ENCODE assay signal across 8 cellular contexts in genomic region chrX:153969904-153970397, GRCh38. TPM values are rescaled to one million over a fixed set of nuclear protein-coding genes. Genes with fewer than 3 reads are reported as not detected.
DNase-seq lines count a peak whose midpoint lies in the region; ATAC-seq, FAIRE-seq and TF ChIP-seq lines count a peak whose summit lies in the region.

No MANE protein-coding gene starts in this region.

- POLR2A ChIA-PET in Caco-2 (lab: Charles Lee): no interaction called here

- CTCF ChIA-PET in Caco-2 (lab: Charles Lee): no interaction called here

- no peak for DNase-seq in Caco-2
- peak; percentile 65 for DNase-seq in NCI-H1105 treated with DMSO at 0.1 percent for 48 hours (lab: John Stamatoyannopoulos, UW)
- DNase-seq in bronchial epithelial cell (ENCODE audit: low read depth): no peak
- DNase-seq in lower lobe of right lung: no peak
- DNase-seq in NCI-H226: no peak

- no peaks in the 10 kb centered on the region for H3K9me3 Mint-ChIP-seq in Caco-2 (ENCODE audit: unreplicated experiment)

- H3K4me3 ChIP-seq in Caco-2 (ENCODE audit: low read depth, low read length) (peak overlapping the region; percentile 73), bronchial epithelial cell (ENCODE audit: low read depth, low read length) (peak overlapping the region; percentile 80), lower lobe of right lung (peak overlapping the region; percentile 74), thymus (ENCODE audit: low read length) (peak overlapping the region; percentile 62)

- ATAC-seq in lower lobe of right lung: no peak
- no peak for ATAC-seq in HG03565 (IDR thresholded peaks at IDR 0.05; ENCODE audit: unreplicated experiment)
- ATAC-seq in HG03460 (IDR thresholded peaks at IDR 0.05; ENCODE audit: unreplicated experiment): no peak

- BruUV-seq in Caco-2 (replicated peaks; lab: Mats Ljungman, UMichigan): no TSS peak

- FAIRE-seq in bronchial epithelial cell (lab: Jason Lieb, UNC): no peak

- WGBS in thymus: under 1% methylated on average over 28 of the region's 28 CpGs

- H3K4me1 ChIP-seq in Caco-2: 0 out of 2 replicates have a peak, but pooled peaks cover 8% of the 10 kb centered on the region
- peaks cover 50% of the 10 kb centered on the region for H3K4me1 ChIP-seq in lower lobe of right lung
- H3K4me1 ChIP-seq in thymus (ENCODE audit: control insufficient read depth, insufficient read depth, low read length): peaks cover 30% of the 10 kb centered on the region

- TF ChIP-seq CTCF in Caco-2 (IDR thresholded peaks at IDR 0.05; ENCODE audit: insufficient read depth in 1 of 2, low read depth in 1 of 2, low read length in 1 of 2, severe bottlenecking in 1 of 2, unreplicated experiment in 1 of 2): no peak
- no peak for TF ChIP-seq CTCF in bronchial epithelial cell (IDR thresholded peaks at IDR 0.05; ENCODE audit: insufficient read depth, low read length, severe bottlenecking)
- TF ChIP-seq CTCF in lower lobe of right lung (IDR thresholded peaks at IDR 0.05): no peak

- H3K27me3 ChIP-seq in Caco-2 (replicated peaks; ENCODE audit: control insufficient read depth, insufficient read depth, low read length): no peaks in the 10 kb centered on the region
- H3K27me3 ChIP-seq in bronchial epithelial cell (ENCODE audit: control insufficient read depth, insufficient read depth, low read length): no peaks in the 10 kb centered on the region
- no peaks in the 10 kb centered on the region for H3K27me3 ChIP-seq in lower lobe of right lung (ENCODE audit: low read depth)
- H3K27me3 ChIP-seq in thymus (ENCODE audit: control insufficient read depth, insufficient read depth): no peaks in the 10 kb centered on the region

- peaks cover 8% of the 10 kb centered on the region for H3K4me1 Mint-ChIP-seq in Caco-2 (ENCODE audit: low read depth, unreplicated experiment)

- peak overlapping the region; percentile 67 for H3K27ac Mint-ChIP-seq in Caco-2 (ENCODE audit: unreplicated experiment)

- intact Hi-C loops in Caco-2 (cut with micrococcal nuclease; ENCODE audit: unreplicated experiment): loop anchor here (10.0 kb wide), 1 partner anchor 405 kb away; the partner anchor contains the start of genes EMD and FLNA
- intact Hi-C loops in lower lobe of right lung (cut with DNase I): no loop called here

- peaks cover 35% of the 10 kb centered on the region for H3K36me3 Mint-ChIP-seq in Caco-2 (ENCODE audit: insufficient read depth, unreplicated experiment)

- H3K4me3 Mint-ChIP-seq in Caco-2 (ENCODE audit: unreplicated experiment): peak overlapping the region; percentile 98

- H3K27me3 Mint-ChIP-seq in Caco-2 (ENCODE audit: insufficient read depth, unreplicated experiment): no peaks in the 10 kb centered on the region

- H3K27ac ChIP-seq in lower lobe of right lung (peak overlapping the region; percentile 58), thymus (ENCODE audit: low read depth) (peak overlapping the region; percentile 91)

- H3K36me3 ChIP-seq in Caco-2 (ENCODE audit: control insufficient read depth, insufficient read depth, low read length) (no peaks in the 10 kb centered on the region; the same call in 1 of the 2 replicates), bronchial epithelial cell (ENCODE audit: control insufficient read depth, insufficient read depth, low read length) (peaks cover 2% of the 10 kb centered on the region), lower lobe of right lung (no peaks in the 10 kb centered on the region), thymus (ENCODE audit: control insufficient read depth, insufficient read depth) (no peaks in the 10 kb centered on the region)

- H3K9me3 ChIP-seq in Caco-2 (no peaks in the 10 kb centered on the region), lower lobe of right lung (no peaks in the 10 kb centered on the region), thymus (ENCODE audit: control insufficient read depth) (no peaks in the 10 kb centered on the region)

RNA-seq across cellular contexts. Expression of gene HCFC1, which starts 1.7 kb away (rescaled TPM):
- total RNA-seq in Caco-2 (2022): 93.7 and 95.6 TPM in 2 replicates
- 5.5 and 7.3 TPM in 2 replicates for total RNA-seq in bronchial epithelial cell
- 48.4 TPM for total RNA-seq in lower lobe of right lung
- polyA plus RNA-seq in thymus: 21.9 TPM

RNA-seq across cellular contexts. Expression of gene TMEM187, which starts 2.6 kb away (rescaled TPM):
- total RNA-seq in Caco-2 (2022) (4.9 and 6.6 TPM in 2 replicates), bronchial epithelial cell (4.0 and 5.3 TPM in 2 replicates), lower lobe of right lung (7.6 TPM)
- polyA plus RNA-seq in thymus: 6.9 TPM

RNA-seq across cellular contexts. Expression of gene RENBP, which starts 25.5 kb away (rescaled TPM):
- total RNA-seq in Caco-2 (2022): 0.75 and 1.2 TPM in 2 replicates
- total RNA-seq in bronchial epithelial cell: 5.5 and 10.3 TPM in 2 replicates
- total RNA-seq in lower lobe of right lung: 57.0 TPM
- polyA plus RNA-seq in thymus: 18.3 TPM

RNA-seq across cellular contexts. Expression of gene NAA10, which starts 35.1 kb away (rescaled TPM):
- 91.3 and 93.8 TPM in 2 replicates for total RNA-seq in Caco-2 (2022)
- total RNA-seq in bronchial epithelial cell: 56.9 and 66.8 TPM in 2 replicates
- total RNA-seq in lower lobe of right lung: 69.2 TPM
- 94.7 TPM for polyA plus RNA-seq in thymus

RNA-seq across cellular contexts. Expression of gene ARHGAP4, which starts 43.9 kb away (rescaled TPM):
- total RNA-seq in Caco-2 (2022) (13.0 and 15.7 TPM in 2 replicates), bronchial epithelial cell (0.77 and 0.79 TPM in 2 replicates), lower lobe of right lung (70.7 TPM)
- polyA plus RNA-seq in thymus: 481 TPM
